In the genomic region with DNA sequence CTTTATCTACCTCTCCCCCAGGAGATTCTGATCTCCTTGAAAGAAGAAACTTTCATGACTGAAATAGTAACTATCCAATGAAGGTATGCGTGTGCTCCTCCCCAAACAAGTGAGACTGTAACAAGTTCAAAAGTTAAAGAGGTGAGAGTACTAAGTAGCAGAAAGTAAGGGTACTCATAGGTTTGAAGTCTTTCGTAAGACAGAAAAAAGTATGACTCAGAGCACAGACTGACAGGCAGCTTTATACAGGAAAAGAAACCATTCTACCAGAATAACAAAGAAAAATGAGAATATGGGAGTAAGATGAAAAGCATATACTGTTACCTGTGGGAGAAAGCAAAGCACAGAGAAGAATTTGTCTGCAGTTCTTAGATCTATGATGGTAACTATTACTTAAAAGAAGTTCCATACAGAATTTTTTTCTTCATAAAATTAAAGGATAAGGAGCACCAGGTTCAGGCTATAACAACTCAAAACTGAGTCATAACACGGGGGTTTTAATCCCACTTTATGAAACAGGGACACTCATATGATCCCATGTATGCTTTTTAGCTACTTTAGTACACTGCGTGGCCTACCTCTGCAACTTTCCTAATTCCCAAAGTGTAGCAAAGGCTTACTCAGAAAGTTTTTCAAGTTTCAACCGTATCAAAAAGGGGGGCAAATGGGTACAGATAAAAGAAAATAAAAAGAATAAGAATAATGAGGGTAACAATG, we compare ENCODE assay signal across 11 cellular contexts. TPM values are rescaled to one million over a fixed set of nuclear protein-coding genes. Genes with fewer than 3 reads are reported as not detected.
DNase-seq lines count a peak whose midpoint lies in the region; ATAC-seq and TF ChIP-seq lines count a peak whose summit lies in the region.
"Had no signal": no experiment of that assay in that cellular context is flagged by ENCODE, and none has a peak within 500 bp of the region (broad histone marks: within the 10 kb centered on the region; RNA-seq: fewer than 3 reads in every experiment).

No MANE protein-coding gene starts in this region.

- H3K27ac ChIP-seq in HEK293 (ENCODE audit: extremely low read depth, low read depth, low read length) (no peak overlapping the region), caudate nucleus (ENCODE audit: low read depth, low read length) (no peak overlapping the region)
- H3K27ac ChIP-seq: suprapubic skin, WERI-Rb-1 had no signal

- H3K4me1 ChIP-seq in HEK293 (ENCODE audit: control insufficient read depth, insufficient read depth, low read length): no peaks in the 10 kb centered on the region
- H3K4me1 ChIP-seq: suprapubic skin had no signal

- no peak for TF ChIP-seq CTCF in HEK293 (tag by site-specific recombination; IDR thresholded peaks at IDR 0.05)
- TF ChIP-seq CTCF in epithelial cell of proximal tubule (conservative IDR thresholded peaks at IDR 0.05; ENCODE audit: low read depth, low read length): no peak
- TF ChIP-seq CTCF in retinal pigment epithelial cell (conservative IDR thresholded peaks at IDR 0.05; ENCODE audit: low read depth, low read length): no peak
- no peak for TF ChIP-seq CTCF in GM10266 (IDR thresholded peaks at IDR 0.05; ENCODE audit: control insufficient read depth, insufficient read depth, low read depth, missing control alignments)

- CTCF ChIA-PET in HEK293 (lab: Yijun Ruan, JAX): interaction anchor here (1.1 kb wide), 1 partner anchor 17 kb away, joined by 3 read pairs; no protein-coding TSS in a partner anchor

- no peak for ATAC-seq in GM18498 (IDR thresholded peaks at IDR 0.05; ENCODE audit: unreplicated experiment)

- no peak overlapping the region for H3K4me3 ChIP-seq in HEK293 (ENCODE audit: low read depth, low read length)
- no peak overlapping the region for H3K4me3 ChIP-seq in epithelial cell of proximal tubule (ENCODE audit: low read depth, low read length)
- no peak overlapping the region for H3K4me3 ChIP-seq in retinal pigment epithelial cell (ENCODE audit: low read length)
- H3K4me3 ChIP-seq: suprapubic skin had no signal

- DNase-seq in RKO (ENCODE audit: low spot score): peak; percentile 35
- peak; percentile 38 for DNase-seq in epithelial cell of proximal tubule (ENCODE audit: low read depth)
- DNase-seq in retinal pigment epithelial cell (ENCODE audit: low read depth): peak; percentile 46
- no peak for DNase-seq in caudate nucleus (lab: John Stamatoyannopoulos, UW)
- DNase-seq in GM10266 (ENCODE audit: extremely low spot score): no peak
- DNase-seq: activated gamma-delta T cell treated with Interleukin-2 at 50 U/mL for 16 hours, KBM-7, WERI-Rb-1 had no signal

- H3K36me3 ChIP-seq in HEK293 (ENCODE audit: control insufficient read depth in 2 of 2, insufficient read depth in 1 of 2, low read length in 2 of 2): peaks cover 0 to 3% of the 10 kb centered on the region in 2 experiments; a peak in 2 of 3 replicates

- POLR2A ChIA-PET in HEK293 (lab: Yijun Ruan, JAX): no interaction called here

- H3K9me3 ChIP-seq in HEK293 (ENCODE audit: control insufficient read depth, insufficient read depth, low read depth, low read length): no peaks in the 10 kb centered on the region
- H3K9me3 ChIP-seq: suprapubic skin had no signal

TF ChIP-seq in HEK293, 187 proteins besides CTCF, POLR2A, EP300 and RAD21:
- TF ChIP-seq, protein P1, sequence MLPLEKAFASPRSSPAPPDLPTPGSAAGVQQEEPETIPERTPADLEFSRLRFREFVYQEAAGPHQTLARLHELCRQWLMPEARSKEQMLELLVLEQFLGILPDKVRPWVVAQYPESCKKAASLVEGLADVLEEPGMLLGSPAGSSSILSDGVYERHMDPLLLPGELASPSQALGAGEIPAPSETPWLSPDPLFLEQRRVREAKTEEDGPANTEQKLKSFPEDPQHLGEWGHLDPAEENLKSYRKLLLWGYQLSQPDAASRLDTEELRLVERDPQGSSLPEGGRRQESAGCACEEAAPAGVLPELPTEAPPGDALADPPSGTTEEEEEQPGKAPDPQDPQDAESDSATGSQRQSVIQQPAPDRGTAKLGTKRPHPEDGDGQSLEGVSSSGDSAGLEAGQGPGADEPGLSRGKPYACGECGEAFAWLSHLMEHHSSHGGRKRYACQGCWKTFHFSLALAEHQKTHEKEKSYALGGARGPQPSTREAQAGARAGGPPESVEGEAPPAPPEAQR (tag by site-specific recombination; IDR thresholded peaks at IDR 0.05): no peak
- no peak for TF ChIP-seq ZNF501 (tag by site-specific recombination; IDR thresholded peaks at IDR 0.05)
- TF ChIP-seq PRDM1 (tag by site-specific recombination; IDR thresholded peaks at IDR 0.05): peak; percentile 89

RNA-seq across cellular contexts. Expression of gene FOXJ3, which starts 52.0 kb away (rescaled TPM):
- 15.9 and 17.2 TPM in 2 replicates for total RNA-seq in epithelial cell of proximal tubule

Comparison
In these comparisons a context has a peak if more than half of its experiments do, and no peak if none do; other contexts are left out.
1. DNase-seq: peak in RKO (single experiment), epithelial cell of proximal tubule (single experiment) and retinal pigment epithelial cell (single experiment); none in caudate nucleus (0 of 61) and GM10266 (single experiment).